Comparison of ENCODE assay signal across 9 cellular contexts in genomic region chr12:116381744-116382455, GRCh38.
DNase-seq lines count a peak whose midpoint lies in the region; ATAC-seq and TF ChIP-seq lines count a peak whose summit lies in the region.
"Had no signal": no experiment of that assay in that cellular context is flagged by ENCODE, and none has a peak within 500 bp of the region (broad histone marks: within the 10 kb centered on the region; RNA-seq: fewer than 3 reads in every experiment).

No MANE protein-coding gene starts in this region.

- peak overlapping the region; percentile 98 for H3K27ac Mint-ChIP-seq in osteocyte (ENCODE audit: unreplicated experiment)

- H3K9me3 Mint-ChIP-seq in osteocyte (ENCODE audit: unreplicated experiment): no peaks in the 10 kb centered on the region

- POLR2A ChIA-PET in RWPE1 (lab: Yijun Ruan, JAX; ENCODE audit: low non-redundant PET): no interaction called here
- POLR2A ChIA-PET in HEK293T (lab: Yijun Ruan, JAX): no interaction called here

- H3K27ac ChIP-seq in RWPE1: peak overlapping the region; percentile 84

- no peaks in the 10 kb centered on the region for H3K27me3 Mint-ChIP-seq in osteocyte (ENCODE audit: unreplicated experiment)

- TF ChIP-seq CTCF in RWPE1 (conservative IDR thresholded peaks at IDR 0.05; ENCODE audit: low read depth): no peak
- no peak for TF ChIP-seq CTCF in osteocyte (IDR thresholded peaks at IDR 0.05)

- no peaks in the 10 kb centered on the region for H3K36me3 Mint-ChIP-seq in osteocyte (ENCODE audit: unreplicated experiment)

- CTCF ChIA-PET in RWPE1 (lab: Yijun Ruan, JAX): no interaction called here
- CTCF ChIA-PET in HEK293T (lab: Yijun Ruan, JAX): interaction anchor here (0.6 kb wide), 1 partner anchor 11 kb away, joined by 3 read pairs; no protein-coding TSS in a partner anchor

- DNase-seq in ELF-1 (ENCODE audit: low read depth, low spot score): peak; percentile 83
- DNase-seq in RWPE1 (ENCODE audit: low spot score): peak; percentile 81
- DNase-seq in fibroblast of gingiva (ENCODE audit: low read depth): peak; percentile 96
- no peak for DNase-seq in osteocyte (ENCODE audit: extremely low spot score, unreplicated experiment)
- DNase-seq in HEK293T (ENCODE audit: extremely low spot score): no peak
- DNase-seq in cerebellar nuclear complex (lab: John Stamatoyannopoulos, UW): no peak
- no peak for DNase-seq in C1 segment of cervical spinal cord (lab: John Stamatoyannopoulos, UW)
- DNase-seq: NCI-H1417 treated with DMSO at 0.1 percent for 48 hours had no signal

- peaks cover 77% of the 10 kb centered on the region for H3K4me1 Mint-ChIP-seq in osteocyte (ENCODE audit: unreplicated experiment)

- peak overlapping the region; percentile 64 for H3K4me3 Mint-ChIP-seq in osteocyte (ENCODE audit: unreplicated experiment)

- ATAC-seq in HG03025 (IDR thresholded peaks at IDR 0.05; ENCODE audit: low FRiP score, unreplicated experiment): no peak

TF ChIP-seq in HEK293T, 16 proteins besides CTCF, POLR2A, EP300 and RAD21:
- TF ChIP-seq ELF4 (IDR thresholded peaks at IDR 0.05) (no peak), SUZ12 (IDR thresholded peaks at IDR 0.05) (no peak), SP1 (IDR thresholded peaks at IDR 0.05) (no peak), ARNT (IDR thresholded peaks at IDR 0.05) (no peak), CTBP1 (IDR thresholded peaks at IDR 0.05; ENCODE audit: borderline replicate concordance) (no peak), NFRKB (IDR thresholded peaks at IDR 0.05) (no peak), BHLHE40 (IDR thresholded peaks at IDR 0.05; ENCODE audit: borderline replicate concordance) (no peak), FOXA1 (IDR thresholded peaks at IDR 0.05) (no peak), L3MBTL2 (conservative IDR thresholded peaks at IDR 0.05) (no peak), TARDBP (IDR thresholded peaks at IDR 0.05) (no peak), PKNOX1 (IDR thresholded peaks at IDR 0.05) (no peak), HDGF (IDR thresholded peaks at IDR 0.05; ENCODE audit: borderline replicate concordance) (no peak), FOXM1 (IDR thresholded peaks at IDR 0.05; ENCODE audit: borderline replicate concordance) (no peak), FOXK2 (IDR thresholded peaks at IDR 0.05) (no peak)

Comparison
In these comparisons a context has a peak if more than half of its experiments do, and no peak if none do; other contexts are left out.
1. DNase-seq: peak in ELF-1 (single experiment), RWPE1 (single experiment) and fibroblast of gingiva (single experiment); none in osteocyte (single experiment), HEK293T (single experiment), cerebellar nuclear complex (0 of 2) and C1 segment of cervical spinal cord (0 of 14).